ENCODE assay signal across 17 cellular contexts in genomic region chr11:104609766-104610165, GRCh38.
DNase-seq lines count a peak whose midpoint lies in the region; ATAC-seq and TF ChIP-seq lines count a peak whose summit lies in the region.
"Had no signal": no experiment of that assay in that cellular context is flagged by ENCODE, and none has a peak within 500 bp of the region (broad histone marks: within the 10 kb centered on the region; RNA-seq: fewer than 3 reads in every experiment).

No MANE protein-coding gene starts in this region.

- TF ChIP-seq CTCF in natural killer cell (IDR thresholded peaks at IDR 0.05) = no peak
- no peak for TF ChIP-seq CTCF in brain (conservative IDR thresholded peaks at IDR 0.05)

- DNase-seq in natural killer cell treated with Interleukin-12 subunit alpha and Interleukin-12 subunit beta and Interleukin-15 and Interleukin-18, amount 100 ng/mL, for 72 hours (ENCODE audit: low spot score) = no peak
- DNase-seq in natural killer cell (no peak), lung microvascular endothelial cell (ENCODE audit: low read depth in 2 of 2) (peak; percentile 29 to 61), NCI-H2227 (lab: John Stamatoyannopoulos, UW; ENCODE audit: unreplicated experiment) (no peak), mesenteric fat pad (ENCODE audit: low spot score) (no peak)
- DNase-seq: activated gamma-delta T cell; amniotic stem cell; effector CD8-positive, alpha-beta T cell; ovary; T-helper 9 cell had no signal

- H3K36me3 Mint-ChIP-seq in natural killer cell treated with Interleukin-12 subunit alpha and Interleukin-12 subunit beta and Interleukin-15 and Interleukin-18, amount 100 ng/mL, for 72 hours = no peaks in the 10 kb centered on the region
- H3K36me3 Mint-ChIP-seq in natural killer cell (no peaks in the 10 kb centered on the region), brain (no peaks in the 10 kb centered on the region)
- H3K36me3 Mint-ChIP-seq: activated CD4-positive, alpha-beta memory T cell treated with anti-CD3 and anti-CD28 coated beads for 36 hours; memory B cell; naive B cell had no signal

- intact Hi-C loops in natural killer cell (cut with micrococcal nuclease) = loop anchor here (1.0 to 10.0 kb wide), 2 partner anchors 391 to 1255 kb away; no protein-coding TSS in a partner anchor

- no peak overlapping the region for H3K4me3 Mint-ChIP-seq in natural killer cell treated with Interleukin-12 subunit alpha and Interleukin-12 subunit beta and Interleukin-15 and Interleukin-18, amount 100 ng/mL, for 72 hours
- H3K4me3 Mint-ChIP-seq in natural killer cell = no peak overlapping the region
- H3K4me3 Mint-ChIP-seq in brain = peak overlapping the region in 1 of 5 experiments; percentile 40
- H3K4me3 Mint-ChIP-seq: activated CD4-positive, alpha-beta memory T cell treated with anti-CD3 and anti-CD28 coated beads for 36 hours; memory B cell; naive B cell; WTC11 had no signal

- ATAC-seq in natural killer cell treated with Interleukin-12 subunit alpha and Interleukin-12 subunit beta and Interleukin-15 and Interleukin-18, amount 100 ng/mL, for 72 hours = no peak
- ATAC-seq in natural killer cell = no peak
- no peak for ATAC-seq in HG02885 (IDR thresholded peaks at IDR 0.05; ENCODE audit: poor library complexity, unreplicated experiment)
- ATAC-seq in HG03457 (IDR thresholded peaks at IDR 0.05; ENCODE audit: unreplicated experiment) = no peak

- H3K27me3 Mint-ChIP-seq in natural killer cell treated with Interleukin-12 subunit alpha and Interleukin-12 subunit beta and Interleukin-15 and Interleukin-18, amount 100 ng/mL, for 72 hours = no peaks in the 10 kb centered on the region
- no peaks in the 10 kb centered on the region for H3K27me3 Mint-ChIP-seq in natural killer cell (ENCODE audit: low read depth in 2 of 2)
- H3K27me3 Mint-ChIP-seq in brain = no peaks in the 10 kb centered on the region
- H3K27me3 Mint-ChIP-seq: activated CD4-positive, alpha-beta memory T cell treated with anti-CD3 and anti-CD28 coated beads for 36 hours had no signal

- H3K4me1 Mint-ChIP-seq in natural killer cell treated with Interleukin-12 subunit alpha and Interleukin-12 subunit beta and Interleukin-15 and Interleukin-18, amount 100 ng/mL, for 72 hours (ENCODE audit: low read depth in 2 of 2) = peaks cover 6 to 15% of the 10 kb centered on the region in 2 donors
- H3K4me1 Mint-ChIP-seq in natural killer cell (peaks cover 7% of the 10 kb centered on the region in 2 donors), brain (peaks cover 15% of the 10 kb centered on the region)
- H3K4me1 Mint-ChIP-seq: naive B cell had no signal

- no peaks in the 10 kb centered on the region for H3K9me3 Mint-ChIP-seq in natural killer cell treated with Interleukin-12 subunit alpha and Interleukin-12 subunit beta and Interleukin-15 and Interleukin-18, amount 100 ng/mL, for 72 hours
- no peaks in the 10 kb centered on the region for H3K9me3 Mint-ChIP-seq in natural killer cell
- H3K9me3 Mint-ChIP-seq in brain = peaks cover 0 to 7% (median 0%) of the 10 kb centered on the region in 5 experiments
- H3K9me3 Mint-ChIP-seq: activated CD4-positive, alpha-beta memory T cell treated with anti-CD3 and anti-CD28 coated beads for 36 hours; memory B cell; naive B cell had no signal

- H3K27ac Mint-ChIP-seq in natural killer cell treated with Interleukin-12 subunit alpha and Interleukin-12 subunit beta and Interleukin-15 and Interleukin-18, amount 100 ng/mL, for 72 hours = peak overlapping the region; percentile 49 to 68
- H3K27ac Mint-ChIP-seq in natural killer cell = peak overlapping the region in 1 of 2 donors; percentile 29
- peak overlapping the region in 4 of 5 experiments; percentile 0 to 39 (median 19) for H3K27ac Mint-ChIP-seq in brain
- H3K27ac Mint-ChIP-seq: activated CD4-positive, alpha-beta memory T cell treated with anti-CD3 and anti-CD28 coated beads for 36 hours; memory B cell; naive B cell; WTC11 had no signal

Comparison
In these comparisons a context has a peak if more than half of its experiments do, and no peak if none do; other contexts are left out.
1. DNase-seq: peak in lung microvascular endothelial cell (2 of 2); none in natural killer cell treated with Interleukin-12 subunit alpha and Interleukin-12 subunit beta and Interleukin-15 and Interleukin-18, amount 100 ng/mL, for 72 hours (single experiment), natural killer cell (single experiment), NCI-H2227 (single experiment) and mesenteric fat pad (single experiment).